ENCODE assay signal across 17 cellular contexts in the genomic region with DNA sequence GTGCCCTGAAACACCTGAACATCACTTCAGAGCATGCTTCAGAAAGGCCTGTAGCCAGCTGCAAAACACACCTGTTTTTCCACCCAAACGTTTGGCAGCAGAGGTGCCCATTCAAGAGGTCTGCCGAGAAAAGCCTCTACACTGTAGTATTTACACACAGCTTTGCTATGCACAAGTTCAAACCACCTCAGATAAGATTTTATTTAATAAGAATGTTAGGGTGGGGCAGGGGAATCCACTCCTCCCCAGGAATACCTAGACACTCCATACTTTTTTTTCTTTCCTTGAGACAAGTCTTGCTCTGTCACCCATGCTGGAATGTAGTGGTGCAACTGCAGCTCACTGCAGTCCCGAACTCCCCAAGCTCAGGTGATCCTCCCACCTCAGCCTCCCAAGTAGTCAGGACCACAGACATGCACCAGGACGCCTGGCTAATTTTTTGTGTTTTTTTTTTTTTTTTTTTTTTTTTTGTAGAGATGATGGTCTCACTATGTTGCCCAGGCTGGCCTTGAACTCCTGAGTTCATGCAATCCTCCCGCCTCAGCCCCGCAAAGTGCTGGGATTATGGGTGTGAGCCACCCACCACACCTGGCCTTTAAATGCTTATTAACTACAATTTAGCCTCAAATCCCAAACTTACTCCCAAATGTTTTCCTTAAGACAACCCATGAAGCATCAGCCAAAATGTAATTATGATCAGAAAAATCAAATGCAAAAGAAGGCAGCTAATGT. TPM values are rescaled to one million over a fixed set of nuclear protein-coding genes. Genes with fewer than 3 reads are reported as not detected.
DNase-seq lines count a peak whose midpoint lies in the region; ATAC-seq, FAIRE-seq and TF ChIP-seq lines count a peak whose summit lies in the region.
"Had no signal": no experiment of that assay in that cellular context is flagged by ENCODE, and none has a peak within 500 bp of the region (broad histone marks: within the 10 kb centered on the region; RNA-seq: fewer than 3 reads in every experiment).

No MANE protein-coding gene starts in this region.

- TF ChIP-seq EP300 in A549 (IDR thresholded peaks at IDR 0.05), result no peak

- DNase-seq in A549 (ENCODE audit: low read depth in 1 of 2, low spot score in 1 of 2), result no peak
- peak; percentile 19 for DNase-seq in HFFc6
- peak; percentile 81 for DNase-seq in mammary epithelial cell
- no peak for DNase-seq in mucosa of descending colon
- no peak for DNase-seq in 8988T
- DNase-seq in activated CD8-positive, alpha-beta memory T cell treated with anti-CD3 and anti-CD28 coated beads, Interleukin-2, amount 50 U/mL, for 4 hours, result no peak
- no peak for DNase-seq in NOMO-1 treated with dmso at 0.1 percent for 144 hours (lab: John Stamatoyannopoulos, UW; ENCODE audit: unreplicated experiment)
- DNase-seq: effector memory CD8-positive, alpha-beta T cell; hippocampal formation; MV-4-11; naive B cell; T-helper 2 cell had no signal

- in situ Hi-C loops in mammary epithelial cell (cut with MboI; ENCODE audit: low sequenced_read_pairs in 2 of 2), result no loop called here

- H3K4me1 Mint-ChIP-seq in HFFc6 (ENCODE audit: low read depth), result peaks cover 66% of the 10 kb centered on the region

- peak overlapping the region; percentile 96 for H3K27ac Mint-ChIP-seq in HFFc6
- H3K27ac Mint-ChIP-seq: stimulated activated memory B cell treated with anti-CD40 and anti-IgM and Interleukin-4, amounts not matched to agents 10 μg/mL and 1 μg/mL and 100 μg/mL, for 72 hours had no signal

- TF ChIP-seq RAD21 in A549 (conservative IDR thresholded peaks at IDR 0.05 in 1 of 2, IDR thresholded peaks at IDR 0.05 in 1 of 2), result no peak

- peaks cover 89% of the 10 kb centered on the region for H3K79me2 ChIP-seq in mammary epithelial cell (ENCODE audit: insufficient read depth, low read length)

- peaks cover 15% of the 10 kb centered on the region for H3K36me3 ChIP-seq in mammary epithelial cell (ENCODE audit: insufficient read depth, low read length)
- H3K36me3 ChIP-seq in mucosa of descending colon (ENCODE audit: low read depth), result no peaks in the 10 kb centered on the region

- TF ChIP-seq CTCF in A549 (IDR thresholded peaks at IDR 0.05), result no peak
- TF ChIP-seq CTCF in HFFc6 (IDR thresholded peaks at IDR 0.05), result no peak
- no peak for TF ChIP-seq CTCF in mammary epithelial cell (conservative IDR thresholded peaks at IDR 0.05 in 1 of 2, IDR thresholded peaks at IDR 0.05 in 1 of 2; ENCODE audit: extremely low read depth in 1 of 2, insufficient read depth in 1 of 2, low read depth in 1 of 2, low read length in 2 of 2)
- TF ChIP-seq CTCF in mucosa of descending colon (IDR thresholded peaks at IDR 0.05), result no peak

- no TSS peak for BruUV-seq in mammary epithelial cell (replicated peaks; lab: Mats Ljungman, UMichigan)

- no peaks in the 10 kb centered on the region for H3K9me3 Mint-ChIP-seq in HFFc6
- H3K9me3 Mint-ChIP-seq: effector memory CD8-positive, alpha-beta T cell; naive B cell; stimulated activated memory B cell treated with anti-CD40 and anti-IgM and Interleukin-4, amounts not matched to agents 10 μg/mL and 1 μg/mL and 100 μg/mL, for 72 hours had no signal

- no peak overlapping the region for H3K9ac ChIP-seq in mammary epithelial cell (ENCODE audit: insufficient read depth, low read length)

- H3K4me3 Mint-ChIP-seq in HFFc6, result peak overlapping the region; percentile 75
- H3K4me3 Mint-ChIP-seq: activated naive CD8-positive, alpha-beta T cell; effector memory CD8-positive, alpha-beta T cell; naive B cell; stimulated activated memory B cell treated with anti-CD40 and anti-IgM and Interleukin-4, amounts not matched to agents 10 μg/mL and 1 μg/mL and 100 μg/mL, for 72 hours had no signal

- H3K4me2 ChIP-seq in A549, result peak overlapping the region; percentile 8; the same call in 1 of the 3 replicates
- H3K4me2 ChIP-seq in mammary epithelial cell (ENCODE audit: insufficient read depth, low read depth, low read length), result peak overlapping the region; percentile 73

- intact Hi-C loops in mammary epithelial cell (cut with micrococcal nuclease), result loop anchor here (5.0 kb wide), 2 partner anchors 35 to 140 kb away; a partner anchor contains a TSS
- intact Hi-C loops in mucosa of descending colon (cut with DNase I, micrococcal nuclease), result no loop called here

- CTCF ChIA-PET in A549 (lab: Yijun Ruan, JAX) (interaction anchor here (1.0 to 2.2 kb wide), 6 partner anchors 16 to 451 kb away, joined by 3 to 9 read pairs (median 4); no protein-coding TSS in a partner anchor), mammary epithelial cell (lab: Charles Lee; ENCODE audit: low non-redundant PET) (no interaction called here)

- ATAC-seq in A549, result no peak
- peak; percentile 66 for ATAC-seq in mucosa of descending colon
- no peak for ATAC-seq in HG03378 (IDR thresholded peaks at IDR 0.05; ENCODE audit: unreplicated experiment)
- ATAC-seq: effector memory CD8-positive, alpha-beta T cell; stimulated activated memory B cell treated with anti-CD40 and anti-IgM and Interleukin-4, amounts not matched to agents 10 μg/mL and 1 μg/mL and 100 μg/mL, for 72 hours had no signal

- H2AFZ ChIP-seq in mammary epithelial cell (ENCODE audit: low read depth, low read length), result no peak overlapping the region

- H3K27me3 ChIP-seq in mammary epithelial cell (ENCODE audit: insufficient read depth, low read length), result no peaks in the 10 kb centered on the region

- H3K36me3 Mint-ChIP-seq in HFFc6 (ENCODE audit: low read depth), result peaks cover 23% of the 10 kb centered on the region

- no peaks in the 10 kb centered on the region for H3K9me3 ChIP-seq in A549
- no peaks in the 10 kb centered on the region for H3K9me3 ChIP-seq in mammary epithelial cell (replicated peaks; ENCODE audit: insufficient read depth, low read length)
- no peaks in the 10 kb centered on the region for H3K9me3 ChIP-seq in mucosa of descending colon

- POLR2A ChIA-PET in A549 (lab: Yijun Ruan, JAX), result no interaction called here

- no peaks in the 10 kb centered on the region for H4K20me1 ChIP-seq in mammary epithelial cell (ENCODE audit: insufficient read depth, low read length)

- no peak for TF ChIP-seq POLR2A in A549 (IDR thresholded peaks at IDR 0.05; ENCODE audit: low read length)

- no peaks in the 10 kb centered on the region; the same call in 1 of the 2 replicates for H3K27me3 Mint-ChIP-seq in HFFc6 (ENCODE audit: insufficient read depth)
- H3K27me3 Mint-ChIP-seq: activated naive CD8-positive, alpha-beta T cell; effector memory CD8-positive, alpha-beta T cell; naive B cell; stimulated activated memory B cell treated with anti-CD40 and anti-IgM and Interleukin-4, amounts not matched to agents 10 μg/mL and 1 μg/mL and 100 μg/mL, for 72 hours had no signal

- peak overlapping the region in 1 of 2 experiments; percentile 24; a peak in 2 of 6 replicates for H3K27ac ChIP-seq in A549
- peak overlapping the region; percentile 86 for H3K27ac ChIP-seq in mammary epithelial cell (ENCODE audit: insufficient read depth, low read depth, low read length)

- 79% methylated on average over 6 of the region's 6 CpGs for WGBS in A549 (ENCODE audit: missing lambda C conversion rate)
- 38% methylated on average over 6 of the region's 6 CpGs for WGBS in mammary epithelial cell (ENCODE audit: low coverage, missing lambda C conversion rate)

- H3K4me3 ChIP-seq in A549 (no peak overlapping the region), mammary epithelial cell (replicated peaks in 1 of 3; ENCODE audit: insufficient read depth in 1 of 3, low read depth in 2 of 3, low read length in 3 of 3) (no peak overlapping the region), mucosa of descending colon (no peak overlapping the region)

- dilution Hi-C loops in mammary epithelial cell (cut with HindIII; ENCODE audit: low sequenced_read_pairs), result loop anchor here (5.0 kb wide), 1 partner anchor 70 kb away; no protein-coding TSS in a partner anchor

- peaks cover 50% of the 10 kb centered on the region for H3K4me1 ChIP-seq in A549
- peaks cover 53% of the 10 kb centered on the region for H3K4me1 ChIP-seq in mammary epithelial cell (ENCODE audit: insufficient read depth, low read length)
- peaks cover 29% of the 10 kb centered on the region for H3K4me1 ChIP-seq in mucosa of descending colon (ENCODE audit: low read depth)

- FAIRE-seq in A549 (lab: Jason Lieb, UNC), result no peak
- FAIRE-seq: GM19239 had no signal

TF ChIP-seq in A549, 52 proteins besides CTCF, POLR2A, EP300 and RAD21 (continues in another document):
- no peak for TF ChIP-seq JUN (IDR thresholded peaks at IDR 0.05)

RNA-seq across cellular contexts. Expression of a gene that starts 9.7 kb away (rescaled TPM):
- polyA plus RNA-seq in A549 (2011; rRNA removed), result 47.1 and 48.2 TPM in 2 replicates
- polyA plus RNA-seq in A549 (2012; cell fraction: cytosol; rRNA removed), result 108 and 113 TPM in 2 replicates
- 49.1 and 67.3 TPM in 2 replicates for polyA plus RNA-seq in A549 (2012; cell fraction: nucleus; rRNA removed)
- polyA plus RNA-seq in A549 (2017; fragmentation: RNase III; extraction: RNeasy Plus Mini Kit Qiagen cat#74134 plus additional on column Dnase treatment), result 55.3 to 56.5 TPM (median 56.3 TPM) in 3 replicates
- polyA minus RNA-seq in A549 (2011; rRNA and poly(A)+ RNA removed), result 17.1 and 19.3 TPM in 2 replicates
- 10 to 100 TPM; 50.9 to 64.2 (median 56.0) TPM for total RNA-seq in HFFc6 (2021; fragmentation: NEBNext Ultra II Directional; extraction: Animal tissue kit (Norgen Biotek cat#: 25700))
- 10 to 100 TPM; 57.2 to 82.0 TPM for total RNA-seq in mammary epithelial cell
- polyA plus RNA-seq in mammary epithelial cell, result 110 TPM
- polyA minus RNA-seq in mammary epithelial cell, result 56.3 TPM
- 10 to 100 TPM; 41.0 to 57.2 (median 56.8) TPM for total RNA-seq in mucosa of descending colon

RNA-seq across cellular contexts. Expression of a gene that starts 9.8 kb away (rescaled TPM):
- polyA plus RNA-seq in A549 (2011; rRNA removed), result 24.0 and 25.4 TPM in 2 replicates
- polyA plus RNA-seq in A549 (2012; cell fraction: cytosol; rRNA removed), result 26.0 and 33.3 TPM in 2 replicates
- 50.9 and 59.9 TPM in 2 replicates for polyA plus RNA-seq in A549 (2012; cell fraction: nucleus; rRNA removed)
- 18.3 to 22.2 TPM (median 21.6 TPM) in 3 replicates for polyA plus RNA-seq in A549 (2017; fragmentation: RNase III; extraction: RNeasy Plus Mini Kit Qiagen cat#74134 plus additional on column Dnase treatment)
- polyA minus RNA-seq in A549 (2011; rRNA and poly(A)+ RNA removed), result 32.9 and 44.4 TPM in 2 replicates
- total RNA-seq in HFFc6 (2021; fragmentation: NEBNext Ultra II Directional; extraction: Animal tissue kit (Norgen Biotek cat#: 25700)), result 10 to 100 TPM; 38.3 to 55.1 (median 44.7) TPM
- total RNA-seq in mammary epithelial cell, result 100 to 1,000 TPM; 121 to 182 TPM
- polyA plus RNA-seq in mammary epithelial cell, result 141 TPM
- 256 TPM for polyA minus RNA-seq in mammary epithelial cell
- total RNA-seq in mucosa of descending colon, result 100 to 1,000 TPM in 1 of 3 donors, 10 to 100 TPM in 2; 57.0 to 108 (median 79.6) TPM

RNA-seq across cellular contexts. Expression of a gene that starts 41.1 kb away (rescaled TPM):
- 0.10 and 0.25 TPM in 2 replicates for polyA plus RNA-seq in A549 (2011; rRNA removed)
- polyA plus RNA-seq in A549 (2012; cell fraction: cytosol; rRNA removed), result 0.04 TPM in 2 replicates
- polyA plus RNA-seq in A549 (2012; cell fraction: nucleus; rRNA removed), result 0.14 and 0.31 TPM in 2 replicates
- polyA plus RNA-seq in A549 (2017; fragmentation: RNase III; extraction: RNeasy Plus Mini Kit Qiagen cat#74134 plus additional on column Dnase treatment), result 0.09 TPM in 1 of 3 replicates, not detected in the others
- polyA minus RNA-seq in A549 (2011; rRNA and poly(A)+ RNA removed), result 0.24 TPM in 1 of 2 replicates, not detected in the other
- not detected for total RNA-seq in HFFc6 (2021; fragmentation: NEBNext Ultra II Directional; extraction: Animal tissue kit (Norgen Biotek cat#: 25700))
- total RNA-seq in mammary epithelial cell, result 1 to 10 TPM in 1 of 2 donors, not detected in 1; 2.0 TPM
- not detected for polyA plus RNA-seq in mammary epithelial cell
- 1.3 TPM for polyA minus RNA-seq in mammary epithelial cell
- 1 to 10 TPM in 2 of 3 donors, under 1 TPM in 1; 0.35 to 1.2 (median 1.1) TPM for total RNA-seq in mucosa of descending colon
- total RNA-seq: activated CD8-positive, alpha-beta memory T cell treated with anti-CD3 and anti-CD28 coated beads for 36 hours had no signal

Comparison
In these comparisons a context has a peak if more than half of its experiments do, and no peak if none do; other contexts are left out.
1. DNase-seq: peak in HFFc6 (single experiment) and mammary epithelial cell (single experiment); none in A549 (0 of 2), mucosa of descending colon (0 of 3), 8988T (single experiment), activated CD8-positive, alpha-beta memory T cell treated with anti-CD3 and anti-CD28 coated beads, Interleukin-2, amount 50 U/mL, for 4 hours (single experiment) and NOMO-1 treated with dmso at 0.1 percent for 144 hours (single experiment).